In the genomic region with DNA sequence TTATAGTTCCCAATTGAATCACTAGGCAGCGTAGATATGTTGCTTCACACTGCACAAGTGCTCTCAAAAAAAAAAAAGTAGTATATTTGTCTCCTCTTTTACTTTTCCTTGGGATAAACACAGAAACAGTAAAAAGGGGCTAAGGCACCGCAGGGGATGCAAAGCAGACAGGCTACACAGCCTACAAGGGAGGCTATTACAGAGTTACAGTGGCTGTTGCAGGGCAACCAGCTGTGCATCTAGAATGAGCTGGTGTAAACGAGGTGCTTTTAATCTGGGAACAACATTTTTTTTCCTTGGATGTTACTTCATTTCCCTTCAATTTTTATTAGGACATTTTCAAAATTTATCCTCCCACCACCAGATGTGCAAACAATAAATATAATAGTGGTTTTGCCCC, we compare ENCODE assay signal across 25 cellular contexts.
DNase-seq lines count a peak whose midpoint lies in the region; FAIRE-seq and TF ChIP-seq lines count a peak whose summit lies in the region.
"Had no signal": no experiment of that assay in that cellular context is flagged by ENCODE, and none has a peak within 500 bp of the region (broad histone marks: within the 10 kb centered on the region; RNA-seq: fewer than 3 reads in every experiment).

No MANE protein-coding gene starts in this region.

- H3K79me1 ChIP-seq in mesendoderm (ENCODE audit: low read length), result no peaks in the 10 kb centered on the region

- H3K4ac ChIP-seq in mesendoderm (ENCODE audit: low read depth, low read length), result no peak overlapping the region

- no peak overlapping the region for H3K23ac ChIP-seq in mesendoderm (ENCODE audit: low read length)

- H4K8ac ChIP-seq in mesendoderm (ENCODE audit: low read depth, low read length), result no peak overlapping the region

- H3K36me3 ChIP-seq in mesendoderm (ENCODE audit: control insufficient read depth, insufficient read depth, low read length), result no peaks in the 10 kb centered on the region
- H3K36me3 ChIP-seq: BLaER1 treated with 17β-estradiol and CSF1 and Interleukin-3, amounts not matched to agents 10 nM and 100 nM; SJSA1 had no signal

- H2BK120ac ChIP-seq in mesendoderm (ENCODE audit: low read depth, low read length), result no peak overlapping the region

- DNase-seq in NCI-H146 (lab: John Stamatoyannopoulos, UW), result peak; percentile 45
- DNase-seq in NCI-H146 treated with DMSO at 0.1 percent for 48 hours (lab: John Stamatoyannopoulos, UW; ENCODE audit: unreplicated experiment), result no peak
- DNase-seq in Ammon's horn (ENCODE audit: low spot score), result peak; percentile 6
- peak; percentile 16 for DNase-seq in fibroblast of villous mesenchyme (ENCODE audit: low read depth)
- peak; percentile 23 for DNase-seq in mesendoderm
- no peak for DNase-seq in HTR-8/SVneo (ENCODE audit: insufficient read length, low spot score)
- DNase-seq in stimulated activated CD8-positive, alpha-beta memory T cell treated with anti-CD3 and anti-CD28 coated beads, Interleukin-4, amount 100 ng/mL, for 48 hours, result no peak
- no peak for DNase-seq in germinal center (ENCODE audit: low spot score)
- DNase-seq: 8988T; CD4-positive, alpha-beta T cell; H9; HFFc6; Karpas-422; NCI-H1092; NCI-H1417 treated with DMSO at 0.1 percent for 48 hours; NCI-H187 treated with DMSO at 0.1 percent for 48 hours; NK-92 treated with Interleukin-12 subunit alpha and Interleukin-12 subunit beta, amount 100 ng/mL, for 24 hours; Right ventricle myocardium superior; RPMI8226; T-helper 1 cell had no signal

- no peak overlapping the region for H4K5ac ChIP-seq in mesendoderm (ENCODE audit: low read length)

- no peak overlapping the region for H2BK15ac ChIP-seq in mesendoderm (replicated peaks; ENCODE audit: low read depth)

- H3K4me3 ChIP-seq in fibroblast of villous mesenchyme (ENCODE audit: low read depth, low read length) (no peak overlapping the region), mesendoderm (ENCODE audit: low read length) (no peak overlapping the region)
- H3K4me3 ChIP-seq: BLaER1 treated with 17β-estradiol and CSF1 and Interleukin-3, amounts not matched to agents 10 nM and 100 nM; SJSA1 had no signal

- H3K4me2 ChIP-seq in mesendoderm (ENCODE audit: low read length), result no peak overlapping the region
- H3K4me2 ChIP-seq: BLaER1 treated with 17β-estradiol and CSF1 and Interleukin-3, amounts not matched to agents 10 nM and 100 nM had no signal

- no peak overlapping the region for H2AK5ac ChIP-seq in mesendoderm (ENCODE audit: low read length)

- TF ChIP-seq CTCF in fibroblast of villous mesenchyme (IDR thresholded peaks at IDR 0.05; ENCODE audit: insufficient read depth, low read depth, low read length), result no peak

- no peak for FAIRE-seq in HTR-8/SVneo (lab: Jason Lieb, UNC)
- FAIRE-seq: G401.6, HepG2 had no signal

- H3K4me1 ChIP-seq in mesendoderm (ENCODE audit: control insufficient read depth, low read depth, low read length), result no peaks in the 10 kb centered on the region
- H3K4me1 ChIP-seq: SJSA1 had no signal

- no peaks in the 10 kb centered on the region for H3K27me3 ChIP-seq in mesendoderm (ENCODE audit: insufficient read depth, low read length, poor library complexity)
- H3K27me3 ChIP-seq: BLaER1 treated with 17β-estradiol and CSF1 and Interleukin-3, amounts not matched to agents 10 nM and 100 nM; SJSA1 had no signal

- no peak overlapping the region for H2BK5ac ChIP-seq in mesendoderm (ENCODE audit: low read length)

- no CpG with 5 or more reads among the region's 3 CpGs for WGBS in mesendoderm (ENCODE audit: extremely low coverage, insufficient coverage, low lambda C conversion rate)

- no peaks in the 10 kb centered on the region for H3K79me2 ChIP-seq in mesendoderm (ENCODE audit: control insufficient read depth, insufficient read depth, low read length)

- H3K56ac ChIP-seq in mesendoderm (ENCODE audit: low read length), result no peak overlapping the region

- H3K27ac ChIP-seq in mesendoderm (ENCODE audit: low read depth, low read length), result no peak overlapping the region
- H3K27ac ChIP-seq: BLaER1 treated with 17β-estradiol and CSF1 and Interleukin-3, amounts not matched to agents 10 nM and 100 nM; HL-60; SJSA1 had no signal

- H3K9ac ChIP-seq in mesendoderm (ENCODE audit: low read length), result no peak overlapping the region
- H3K9ac ChIP-seq: BLaER1 treated with 17β-estradiol and CSF1 and Interleukin-3, amounts not matched to agents 10 nM and 100 nM had no signal

- no peak overlapping the region for H3K18ac ChIP-seq in mesendoderm (ENCODE audit: low read length)

Comparison
In these comparisons a context has a peak if more than half of its experiments do, and no peak if none do; other contexts are left out.
1. DNase-seq: peak in NCI-H146 (single experiment), Ammon's horn (single experiment), fibroblast of villous mesenchyme (single experiment) and mesendoderm (single experiment); none in NCI-H146 treated with DMSO at 0.1 percent for 48 hours (single experiment), HTR-8/SVneo (single experiment), stimulated activated CD8-positive, alpha-beta memory T cell treated with anti-CD3 and anti-CD28 coated beads, Interleukin-4, amount 100 ng/mL, for 48 hours (single experiment) and germinal center (single experiment).